Comparison of ENCODE assay signal across 18 cellular contexts in the genomic region with DNA sequence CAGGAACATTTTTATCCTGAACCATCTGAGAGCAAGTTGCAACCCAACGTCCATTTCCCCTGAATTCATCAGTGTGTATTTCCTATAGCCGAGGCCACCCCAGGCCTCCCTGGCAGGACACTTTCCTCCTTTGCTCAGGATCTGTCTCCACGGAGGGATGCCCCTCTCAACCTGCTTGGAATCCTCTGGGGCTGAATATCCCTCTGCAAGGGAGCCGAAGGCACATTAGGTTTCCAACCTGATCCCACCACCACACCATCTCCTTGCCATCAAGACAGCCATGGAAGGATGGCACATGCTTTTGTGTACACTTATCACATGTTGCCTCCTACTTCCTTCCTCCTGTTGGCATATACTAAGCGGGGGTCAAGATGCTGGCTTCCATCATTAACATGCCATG.
DNase-seq lines count a peak whose midpoint lies in the region; ATAC-seq and TF ChIP-seq lines count a peak whose summit lies in the region.
"Had no signal": no experiment of that assay in that cellular context is flagged by ENCODE, and none has a peak within 500 bp of the region (broad histone marks: within the 10 kb centered on the region; RNA-seq: fewer than 3 reads in every experiment).

No MANE protein-coding gene starts in this region.

- H3K4me3 Mint-ChIP-seq in stimulated activated naive CD8-positive, alpha-beta T cell treated with anti-CD3 and anti-CD28 coated beads, Interleukin-15, Interleukin-2, amounts not matched to agents 100 ng/mL and 50 ng/mL, for 24 hours: no peak overlapping the region
- no peak overlapping the region for H3K4me3 Mint-ChIP-seq in type B pancreatic cell
- H3K4me3 Mint-ChIP-seq: CD4-positive, alpha-beta memory T cell; HFFc6 had no signal

- H3K27ac ChIP-seq in psoas muscle: peak overlapping the region; percentile 77

- peaks cover 13% of the 10 kb centered on the region for H3K9me3 Mint-ChIP-seq in stimulated activated naive CD8-positive, alpha-beta T cell treated with anti-CD3 and anti-CD28 coated beads, Interleukin-15, Interleukin-2, amounts not matched to agents 100 ng/mL and 50 ng/mL, for 24 hours
- peaks cover 5% of the 10 kb centered on the region for H3K9me3 Mint-ChIP-seq in type B pancreatic cell
- H3K9me3 Mint-ChIP-seq: HFFc6 had no signal

- peaks cover 78% of the 10 kb centered on the region for H3K36me3 Mint-ChIP-seq in stimulated activated naive CD8-positive, alpha-beta T cell treated with anti-CD3 and anti-CD28 coated beads, Interleukin-15, Interleukin-2, amounts not matched to agents 100 ng/mL and 50 ng/mL, for 24 hours (ENCODE audit: low read depth)
- peaks cover 4% of the 10 kb centered on the region for H3K36me3 Mint-ChIP-seq in type B pancreatic cell

- no peak for ATAC-seq in stimulated activated naive CD8-positive, alpha-beta T cell treated with anti-CD3 and anti-CD28 coated beads, Interleukin-15, Interleukin-2, amounts not matched to agents 100 U/mL and 50 U/mL, for 24 hours
- ATAC-seq in psoas muscle (no peak), left lobe of liver (no peak)

- TF ChIP-seq CTCF in psoas muscle (IDR thresholded peaks at IDR 0.05) (no peak), type B pancreatic cell (conservative IDR thresholded peaks at IDR 0.05) (no peak)

- H3K4me1 ChIP-seq in psoas muscle: peaks cover 16% of the 10 kb centered on the region

- 45 to 50% (median 48%) methylated on average over 5 of the region's 5 CpGs for WGBS in psoas muscle, 3 donors

- peak overlapping the region; percentile 53 for H3K27ac Mint-ChIP-seq in stimulated activated naive CD8-positive, alpha-beta T cell treated with anti-CD3 and anti-CD28 coated beads, Interleukin-15, Interleukin-2, amounts not matched to agents 100 ng/mL and 50 ng/mL, for 24 hours
- no peak overlapping the region for H3K27ac Mint-ChIP-seq in type B pancreatic cell
- H3K27ac Mint-ChIP-seq: CD4-positive, alpha-beta memory T cell; HFFc6 had no signal

- no peaks in the 10 kb centered on the region for H3K27me3 Mint-ChIP-seq in stimulated activated naive CD8-positive, alpha-beta T cell treated with anti-CD3 and anti-CD28 coated beads, Interleukin-15, Interleukin-2, amounts not matched to agents 100 ng/mL and 50 ng/mL, for 24 hours
- H3K27me3 Mint-ChIP-seq in type B pancreatic cell: peaks cover 20% of the 10 kb centered on the region
- H3K27me3 Mint-ChIP-seq: CD4-positive, alpha-beta memory T cell had no signal

- H3K4me1 Mint-ChIP-seq in stimulated activated naive CD8-positive, alpha-beta T cell treated with anti-CD3 and anti-CD28 coated beads, Interleukin-15, Interleukin-2, amounts not matched to agents 100 ng/mL and 50 ng/mL, for 24 hours (ENCODE audit: low read depth): no peaks in the 10 kb centered on the region
- no peaks in the 10 kb centered on the region for H3K4me1 Mint-ChIP-seq in type B pancreatic cell (ENCODE audit: unreplicated experiment)

- DNase-seq in activated CD8-positive, alpha-beta memory T cell treated with anti-CD3 and anti-CD28 coated beads for 24 hours: peak; percentile 33
- no peak for DNase-seq in activated CD8-positive, alpha-beta memory T cell treated with anti-CD3 and anti-CD28 coated beads, Interleukin-2, amount 50 U/mL, for 48 hours
- DNase-seq in stimulated activated naive CD8-positive, alpha-beta T cell treated with anti-CD3 and anti-CD28 coated beads, Interleukin-15, Interleukin-2, amounts not matched to agents 100 U/mL and 50 U/mL, for 24 hours: no peak
- DNase-seq in psoas muscle: no peak
- DNase-seq in type B pancreatic cell (ENCODE audit: extremely low spot score, unreplicated experiment): peak; percentile 39
- DNase-seq in stimulated activated CD8-positive, alpha-beta memory T cell treated with anti-CD3 and anti-CD28 coated beads, Interleukin-4, amount 100 ng/mL, for 48 hours: no peak
- no peak for DNase-seq in left lobe of liver (ENCODE audit: low spot score)
- DNase-seq: Calu3; CD4-positive, alpha-beta memory T cell; DMS53; HFFc6; Karpas-422; MG63; NCI-H1092; NCI-H146; NCI-H2081; NCI-H748 treated with DMSO at 0.1 percent for 48 hours had no signal

- intact Hi-C loops in psoas muscle (cut with DNase I): no loop called here

- H3K4me3 ChIP-seq in psoas muscle: no peak overlapping the region
- H3K4me3 ChIP-seq: MG63 had no signal

- H3K27me3 ChIP-seq in psoas muscle (ENCODE audit: insufficient read depth in 3 of 3, low read length in 2 of 3): no peaks in the 10 kb centered on the region
- H3K27me3 ChIP-seq: MG63 had no signal

- no peaks in the 10 kb centered on the region for H3K36me3 ChIP-seq in psoas muscle (ENCODE audit: insufficient read depth in 1 of 2, low read depth in 1 of 2)
- H3K36me3 ChIP-seq: MG63 had no signal

- H3K9me3 ChIP-seq in psoas muscle: no peaks in the 10 kb centered on the region
- H3K9me3 ChIP-seq: MG63 had no signal

Comparison
In these comparisons a context has a peak if more than half of its experiments do, and no peak if none do; other contexts are left out.
1. DNase-seq: peak in activated CD8-positive, alpha-beta memory T cell treated with anti-CD3 and anti-CD28 coated beads for 24 hours (single experiment) and type B pancreatic cell (single experiment); none in activated CD8-positive, alpha-beta memory T cell treated with anti-CD3 and anti-CD28 coated beads, Interleukin-2, amount 50 U/mL, for 48 hours (single experiment), stimulated activated naive CD8-positive, alpha-beta T cell treated with anti-CD3 and anti-CD28 coated beads, Interleukin-15, Interleukin-2, amounts not matched to agents 100 U/mL and 50 U/mL, for 24 hours (single experiment), psoas muscle (0 of 2), stimulated activated CD8-positive, alpha-beta memory T cell treated with anti-CD3 and anti-CD28 coated beads, Interleukin-4, amount 100 ng/mL, for 48 hours (single experiment) and left lobe of liver (single experiment).